Comparison of ENCODE assay signal across 8 cellular contexts in the genomic region with DNA sequence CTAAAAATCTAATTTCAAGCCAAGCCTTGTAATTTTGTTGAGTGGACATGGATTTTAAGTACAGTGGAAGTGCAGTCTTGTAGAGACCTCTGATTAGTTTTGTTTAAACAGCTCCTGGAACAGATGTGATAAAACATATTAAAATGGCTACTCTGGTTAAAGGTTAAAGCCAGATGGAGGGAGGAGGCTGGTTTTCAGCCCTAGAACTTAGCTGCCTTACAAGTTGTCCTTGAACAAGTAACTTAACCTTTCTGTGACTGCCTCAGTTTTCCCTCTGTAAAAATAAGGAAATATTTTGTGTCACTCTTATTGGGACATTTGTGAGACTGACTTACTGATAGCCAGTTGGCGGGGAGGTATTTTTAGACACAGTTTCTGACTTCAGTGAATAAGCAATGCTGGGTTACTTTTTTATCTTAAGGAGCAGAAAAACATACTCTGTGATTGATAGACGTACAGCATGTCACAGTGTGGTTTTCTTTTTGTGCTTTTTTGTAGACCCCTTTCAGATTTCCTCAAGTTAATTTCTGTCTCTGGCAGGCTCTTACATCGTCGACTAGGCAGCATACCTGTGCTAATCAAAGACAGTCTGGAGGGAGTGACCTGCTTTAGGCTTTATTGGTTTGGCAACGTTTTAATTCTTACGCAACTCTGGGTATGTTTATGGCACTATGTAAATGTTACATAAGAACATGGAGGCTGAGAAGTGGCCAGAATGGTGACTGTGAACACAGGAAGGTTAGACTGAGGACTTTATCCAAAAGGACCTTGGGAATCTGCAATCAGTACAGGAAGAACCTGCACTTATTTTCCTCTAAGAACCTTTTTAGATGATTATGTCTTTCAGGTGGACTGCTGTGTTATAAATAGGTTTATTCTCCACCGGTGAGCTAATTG. TPM values are rescaled to one million over a fixed set of nuclear protein-coding genes. Genes with fewer than 3 reads are reported as not detected.
DNase-seq lines count a peak whose midpoint lies in the region; ATAC-seq, FAIRE-seq and TF ChIP-seq lines count a peak whose summit lies in the region.

No MANE protein-coding gene starts in this region.

- no peaks in the 10 kb centered on the region for H3K27me3 ChIP-seq in endocrine pancreas (ENCODE audit: control insufficient read depth, insufficient read depth, low read length)

- H3K27me3 Mint-ChIP-seq in neural crest cell (ENCODE audit: low read depth): peaks cover 15% of the 10 kb centered on the region

- peaks cover 14% of the 10 kb centered on the region for H3K4me1 ChIP-seq in endocrine pancreas (ENCODE audit: control insufficient read depth, insufficient read depth, low read length)

- H3K36me3 Mint-ChIP-seq in neural crest cell (ENCODE audit: low read depth): peaks cover 2% of the 10 kb centered on the region

- no peak for TF ChIP-seq POLR2A in NB4 (IDR thresholded peaks at IDR 0.05; ENCODE audit: extremely low read depth, insufficient read length)

- H3K4me1 Mint-ChIP-seq in neural crest cell: peaks cover 34% of the 10 kb centered on the region

- H3K36me3 ChIP-seq in endocrine pancreas (ENCODE audit: control insufficient read depth, insufficient read depth, low read length): no peaks in the 10 kb centered on the region

- H3K9me3 Mint-ChIP-seq in neural crest cell: no peaks in the 10 kb centered on the region

- H3K27ac ChIP-seq in C4-2B: peak overlapping the region; percentile 66; the same call in 1 of the 2 replicates

- H3K27ac Mint-ChIP-seq in neural crest cell (ENCODE audit: unreplicated experiment): no peak overlapping the region

- no peak overlapping the region for H3K9ac ChIP-seq in endocrine pancreas (ENCODE audit: control insufficient read depth, insufficient read depth, low read length)

- H3K4me3 Mint-ChIP-seq in neural crest cell: peak overlapping the region; percentile 28

- ATAC-seq in HG02840 (IDR thresholded peaks at IDR 0.05; ENCODE audit: low FRiP score, unreplicated experiment): no peak

- no peaks in the 10 kb centered on the region for H3K9me3 ChIP-seq in endocrine pancreas (ENCODE audit: control insufficient read depth, low read length)

- peak; percentile 74 for DNase-seq in NB4 (ENCODE audit: low read depth)
- DNase-seq in neural crest cell (ENCODE audit: low read depth, low spot score): no peak
- no peak for DNase-seq in KG1 (lab: John Stamatoyannopoulos, UW)
- DNase-seq in activated gamma-delta T cell treated with Interleukin-2 at 50 U/mL for 16 hours: no peak
- no peak for DNase-seq in GM19239 (ENCODE audit: insufficient read length, low spot score)

- FAIRE-seq in GM19239 (lab: Jason Lieb, UNC): no peak

- H3K4me3 ChIP-seq in NB4 (ENCODE audit: low read depth, low read length): no peak overlapping the region
- peak overlapping the region; percentile 77 for H3K4me3 ChIP-seq in endocrine pancreas (ENCODE audit: control insufficient read depth, insufficient read depth, low read length)

- TF ChIP-seq CTCF in C4-2B (conservative IDR thresholded peaks at IDR 0.05) (no peak), NB4 (IDR thresholded peaks at IDR 0.05; ENCODE audit: low read depth, low read length) (no peak), neural crest cell (conservative IDR thresholded peaks at IDR 0.05) (no peak)

RNA-seq across cellular contexts. Expression of a gene that starts 3.2 kb away (rescaled TPM):
- total RNA-seq in neural crest cell: 30.5 and 34.3 TPM in 2 replicates

RNA-seq across cellular contexts. Expression of a gene that starts 47.4 kb away (rescaled TPM):
- total RNA-seq in neural crest cell: 0.14 and 0.49 TPM in 2 replicates

RNA-seq across cellular contexts. Expression of a gene that starts 52.0 kb away (rescaled TPM):
- 23.2 and 24.2 TPM in 2 replicates for total RNA-seq in neural crest cell
